Comparison of ENCODE assay signal across 9 cellular contexts in the genomic region with DNA sequence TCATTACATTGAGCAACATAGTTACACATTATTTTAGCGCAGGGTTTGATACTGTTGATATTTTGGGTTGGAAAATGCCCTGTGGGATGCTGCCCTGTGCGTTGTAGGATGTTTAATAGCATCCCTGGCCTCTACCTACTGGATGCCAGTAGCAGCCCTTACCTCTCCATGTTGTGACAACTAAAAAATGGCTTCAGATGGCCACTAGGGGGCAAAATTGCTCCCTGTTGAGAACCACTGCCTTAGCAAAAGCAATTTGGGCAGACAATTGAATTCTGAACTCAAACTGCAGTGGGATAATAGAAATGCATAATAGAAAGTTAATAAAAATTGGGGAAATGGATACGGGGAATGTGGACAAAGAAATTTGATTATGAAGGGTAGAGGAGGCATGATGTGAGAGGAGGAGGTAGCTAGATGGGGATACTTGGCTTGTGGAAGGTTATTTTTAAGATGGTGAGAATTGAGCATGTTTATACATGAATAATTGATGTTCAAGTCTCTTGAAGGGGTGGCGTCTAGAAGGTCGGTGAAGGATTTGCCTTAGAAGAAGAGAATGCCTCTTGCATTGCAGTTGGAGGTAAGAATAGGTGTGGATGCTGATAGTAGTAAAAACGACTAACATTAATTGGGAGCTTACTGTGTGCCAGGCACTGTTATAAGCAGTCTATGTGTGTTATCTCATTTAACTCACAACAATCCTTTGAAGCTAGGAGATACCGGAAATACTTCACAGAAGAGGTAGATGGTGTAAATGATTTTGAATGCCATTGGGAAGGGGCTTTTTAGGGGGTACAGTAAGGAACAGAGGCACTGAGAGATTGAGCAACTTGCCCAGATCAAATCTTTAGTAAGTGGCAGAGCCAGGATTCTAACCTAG. TPM values are rescaled to one million over a fixed set of nuclear protein-coding genes. Genes with fewer than 3 reads are reported as not detected.
DNase-seq lines count a peak whose midpoint lies in the region; ATAC-seq and TF ChIP-seq lines count a peak whose summit lies in the region.
"Had no signal": no experiment of that assay in that cellular context is flagged by ENCODE, and none has a peak within 500 bp of the region (broad histone marks: within the 10 kb centered on the region; RNA-seq: fewer than 3 reads in every experiment).

No MANE protein-coding gene starts in this region.

- peak overlapping the region; percentile 40 to 55 for H3K27ac Mint-ChIP-seq in natural killer cell treated with Interleukin-12 subunit alpha and Interleukin-12 subunit beta and Interleukin-15 and Interleukin-18, amount 100 ng/mL, for 72 hours

- TF ChIP-seq POLR2A in erythroblast (IDR thresholded peaks at IDR 0.05; ENCODE audit: low read length) (no peak), testis (IDR thresholded peaks at IDR 0.05) (no peak)

- H3K27me3 ChIP-seq in testis: no peaks in the 10 kb centered on the region

- peak; percentile 92 for TF ChIP-seq CTCF in C4-2B (conservative IDR thresholded peaks at IDR 0.05)
- TF ChIP-seq CTCF in HEK293 (tag by site-specific recombination; IDR thresholded peaks at IDR 0.05): peak; percentile 76
- peak; percentile 64 to 84 (median 70) for TF ChIP-seq CTCF in testis (IDR thresholded peaks at IDR 0.05)

- H3K27ac ChIP-seq in C4-2B (no peak overlapping the region), HEK293 (ENCODE audit: extremely low read depth, low read depth, low read length) (no peak overlapping the region), testis (no peak overlapping the region)

- H3K36me3 Mint-ChIP-seq in natural killer cell treated with Interleukin-12 subunit alpha and Interleukin-12 subunit beta and Interleukin-15 and Interleukin-18, amount 100 ng/mL, for 72 hours: peaks cover 45% of the 10 kb centered on the region

- no peaks in the 10 kb centered on the region for H3K4me1 ChIP-seq in HEK293 (ENCODE audit: control insufficient read depth, insufficient read depth, low read length)
- no peaks in the 10 kb centered on the region for H3K4me1 ChIP-seq in testis

- peaks cover 35 to 45% of the 10 kb centered on the region in 2 donors for H3K4me1 Mint-ChIP-seq in natural killer cell treated with Interleukin-12 subunit alpha and Interleukin-12 subunit beta and Interleukin-15 and Interleukin-18, amount 100 ng/mL, for 72 hours (ENCODE audit: low read depth in 2 of 2)

- H3K27me3 Mint-ChIP-seq in natural killer cell treated with Interleukin-12 subunit alpha and Interleukin-12 subunit beta and Interleukin-15 and Interleukin-18, amount 100 ng/mL, for 72 hours: no peaks in the 10 kb centered on the region
- H3K27me3 Mint-ChIP-seq: stimulated activated naive CD8-positive, alpha-beta T cell treated with anti-CD3 and anti-CD28 coated beads, Interleukin-15, Interleukin-2, amounts not matched to agents 100 ng/mL and 50 ng/mL, for 24 hours had no signal

- DNase-seq in NCI-H69 (lab: John Stamatoyannopoulos, UW) (peak; percentile 74), erythroblast (lab: John Stamatoyannopoulos, UW) (peak; percentile 70 to 80), testis (peak; percentile 62)
- DNase-seq in activated CD8-positive, alpha-beta memory T cell treated with anti-CD3 and anti-CD28 coated beads for 24 hours: peak; percentile 73
- DNase-seq in natural killer cell treated with Interleukin-12 subunit alpha and Interleukin-12 subunit beta and Interleukin-15 and Interleukin-18, amount 100 ng/mL, for 72 hours (ENCODE audit: low spot score): peak; percentile 80

- peak; percentile 73 to 79 for ATAC-seq in natural killer cell treated with Interleukin-12 subunit alpha and Interleukin-12 subunit beta and Interleukin-15 and Interleukin-18, amount 100 ng/mL, for 72 hours
- no peak for ATAC-seq in HG03342 (IDR thresholded peaks at IDR 0.05; ENCODE audit: unreplicated experiment)

- no peaks in the 10 kb centered on the region for H3K9me3 Mint-ChIP-seq in natural killer cell treated with Interleukin-12 subunit alpha and Interleukin-12 subunit beta and Interleukin-15 and Interleukin-18, amount 100 ng/mL, for 72 hours
- H3K9me3 Mint-ChIP-seq: stimulated activated naive CD8-positive, alpha-beta T cell treated with anti-CD3 and anti-CD28 coated beads, Interleukin-15, Interleukin-2, amounts not matched to agents 100 ng/mL and 50 ng/mL, for 24 hours had no signal

- intact Hi-C loops in testis (cut with DNase I; ENCODE audit: low total_unique reads): no loop called here

- CTCF ChIA-PET in HEK293 (lab: Yijun Ruan, JAX): interaction anchor here (0.5 to 3.4 kb wide), 36 partner anchors 10 to 634 kb away, joined by 3 to 25 read pairs (median 4); partner anchors contain the start of gene HEATR9

- POLR2A ChIA-PET in HEK293 (lab: Yijun Ruan, JAX): no interaction called here

- no peaks in the 10 kb centered on the region for H3K9me3 ChIP-seq in HEK293 (ENCODE audit: control insufficient read depth, insufficient read depth, low read depth, low read length)
- no peaks in the 10 kb centered on the region for H3K9me3 ChIP-seq in testis

- H3K4me3 Mint-ChIP-seq in natural killer cell treated with Interleukin-12 subunit alpha and Interleukin-12 subunit beta and Interleukin-15 and Interleukin-18, amount 100 ng/mL, for 72 hours: peak overlapping the region; percentile 0
- H3K4me3 Mint-ChIP-seq: stimulated activated naive CD8-positive, alpha-beta T cell treated with anti-CD3 and anti-CD28 coated beads, Interleukin-15, Interleukin-2, amounts not matched to agents 100 ng/mL and 50 ng/mL, for 24 hours had no signal

- H3K36me3 ChIP-seq in HEK293 (ENCODE audit: control insufficient read depth in 2 of 2, insufficient read depth in 1 of 2, low read length in 2 of 2) (peaks cover 77 to 95% of the 10 kb centered on the region in 2 experiments), testis (ENCODE audit: low read depth, missing control alignments) (no peaks in the 10 kb centered on the region)

- no peak overlapping the region for H3K4me3 ChIP-seq in HEK293 (ENCODE audit: low read depth, low read length)
- no peak overlapping the region for H3K4me3 ChIP-seq in testis

- WGBS in testis, 2 donors: 66 to 72% methylated on average over 7 of the region's 7 CpGs

TF ChIP-seq in HEK293, 187 proteins besides CTCF, POLR2A, EP300 and RAD21 (continues in another document):
- TF ChIP-seq, protein P1, sequence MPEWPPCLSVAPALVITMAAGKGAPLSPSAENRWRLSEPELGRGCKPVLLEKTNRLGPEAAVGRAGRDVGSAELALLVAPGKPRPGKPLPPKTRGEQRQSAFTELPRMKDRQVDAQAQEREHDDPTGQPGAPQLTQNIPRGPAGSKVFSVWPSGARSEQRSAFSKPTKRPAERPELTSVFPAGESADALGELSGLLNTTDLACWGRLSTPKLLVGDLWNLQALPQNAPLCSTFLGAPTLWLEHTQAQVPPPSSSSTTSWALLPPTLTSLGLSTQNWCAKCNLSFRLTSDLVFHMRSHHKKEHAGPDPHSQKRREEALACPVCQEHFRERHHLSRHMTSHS (tag by site-specific recombination; IDR thresholded peaks at IDR 0.05): no peak
- no peak for TF ChIP-seq ZNF658 (tag by site-specific recombination; IDR thresholded peaks at IDR 0.05)
- TF ChIP-seq ZNF2 (tag by site-specific recombination; IDR thresholded peaks at IDR 0.05): 0 out of 2 replicates have a peak, but pooled peaks have one; percentile 49
- TF ChIP-seq, protein P2, sequence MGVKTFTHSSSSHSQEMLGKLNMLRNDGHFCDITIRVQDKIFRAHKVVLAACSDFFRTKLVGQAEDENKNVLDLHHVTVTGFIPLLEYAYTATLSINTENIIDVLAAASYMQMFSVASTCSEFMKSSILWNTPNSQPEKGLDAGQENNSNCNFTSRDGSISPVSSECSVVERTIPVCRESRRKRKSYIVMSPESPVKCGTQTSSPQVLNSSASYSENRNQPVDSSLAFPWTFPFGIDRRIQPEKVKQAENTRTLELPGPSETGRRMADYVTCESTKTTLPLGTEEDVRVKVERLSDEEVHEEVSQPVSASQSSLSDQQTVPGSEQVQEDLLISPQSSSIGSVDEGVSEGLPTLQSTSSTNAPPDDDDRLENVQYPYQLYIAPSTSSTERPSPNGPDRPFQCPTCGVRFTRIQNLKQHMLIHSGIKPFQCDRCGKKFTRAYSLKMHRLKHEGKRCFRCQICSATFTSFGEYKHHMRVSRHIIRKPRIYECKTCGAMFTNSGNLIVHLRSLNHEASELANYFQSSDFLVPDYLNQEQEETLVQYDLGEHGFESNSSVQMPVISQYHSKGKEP (tag by site-specific recombination; IDR thresholded peaks at IDR 0.05): no peak
- 0 out of 2 replicates have a peak, but pooled peaks have one; percentile 16 for TF ChIP-seq ZNF639 (tag by site-specific recombination; IDR thresholded peaks at IDR 0.05)
- TF ChIP-seq KLF7 (tag by site-specific recombination; IDR thresholded peaks at IDR 0.05; ENCODE audit: borderline replicate concordance): no peak
- no peak for TF ChIP-seq ZNF416 (tag by site-specific recombination; IDR thresholded peaks at IDR 0.05)
- peak; percentile 34; the same call in 1 of the 2 replicates for TF ChIP-seq PRDM1 (tag by site-specific recombination; IDR thresholded peaks at IDR 0.05)

RNA-seq across cellular contexts. Expression of gene HEATR9, which starts 19.0 kb away (rescaled TPM):
- 1 to 10 TPM in 1 of 2 donors, under 1 TPM in 1; 0.81 to 2.9 TPM for total RNA-seq in natural killer cell treated with Interleukin-12 subunit alpha and Interleukin-12 subunit beta and Interleukin-15 and Interleukin-18, amount 100 ng/mL, for 72 hours
- 1 to 10 TPM; 6.1 to 7.8 TPM for total RNA-seq in testis
- polyA plus RNA-seq in testis (ENCODE audit: insufficient read depth, low read depth, low replicate concordance): 28.3 TPM

RNA-seq across cellular contexts. Expression of gene CCL5, which starts 30.5 kb away (rescaled TPM):
- total RNA-seq in natural killer cell treated with Interleukin-12 subunit alpha and Interleukin-12 subunit beta and Interleukin-15 and Interleukin-18, amount 100 ng/mL, for 72 hours: 100 to 1,000 TPM in 1 of 2 donors, 10 to 100 TPM in 1; 97.5 to 224 TPM
- total RNA-seq in testis: under 1 TPM in 1 of 2 donors, not detected in 1; 0.87 TPM
- polyA plus RNA-seq in testis (ENCODE audit: insufficient read depth, low read depth, low replicate concordance): 16.2 TPM

RNA-seq across cellular contexts. Expression of gene TAF15, which starts 40.4 kb away (rescaled TPM):
- total RNA-seq in natural killer cell treated with Interleukin-12 subunit alpha and Interleukin-12 subunit beta and Interleukin-15 and Interleukin-18, amount 100 ng/mL, for 72 hours: 100 to 1,000 TPM; 235 to 249 TPM
- total RNA-seq in testis: 100 to 1,000 TPM; 133 to 160 TPM
- 185 TPM for polyA plus RNA-seq in testis (ENCODE audit: insufficient read depth, low read depth, low replicate concordance)

RNA-seq across cellular contexts. Expression of gene MMP28, which starts 54.3 kb away (rescaled TPM):
- total RNA-seq in natural killer cell treated with Interleukin-12 subunit alpha and Interleukin-12 subunit beta and Interleukin-15 and Interleukin-18, amount 100 ng/mL, for 72 hours: not detected
- total RNA-seq in testis: 100 to 1,000 TPM; 179 to 237 TPM
- polyA plus RNA-seq in testis (ENCODE audit: insufficient read depth, low read depth, low replicate concordance): 78.3 TPM

Comparison
In these comparisons a context has a peak if more than half of its experiments do, and no peak if none do; other contexts are left out.
1. RNA of gene CCL5, which starts 30.5 kb away (total RNA-seq): 97.5 to 224 TPM in natural killer cell treated with Interleukin-12 subunit alpha and Interleukin-12 subunit beta and Interleukin-15 and Interleukin-18, amount 100 ng/mL, for 72 hours; 0.87 TPM in testis; every median in the first group is over 10 times any median in the second.
2. Peak in every context shown above with its lines, with median percentiles within 50 percentile points of each other: CTCF ChIP-seq and DNase-seq.